ENCODE assay signal across 2 cellular contexts in the genomic region with DNA sequence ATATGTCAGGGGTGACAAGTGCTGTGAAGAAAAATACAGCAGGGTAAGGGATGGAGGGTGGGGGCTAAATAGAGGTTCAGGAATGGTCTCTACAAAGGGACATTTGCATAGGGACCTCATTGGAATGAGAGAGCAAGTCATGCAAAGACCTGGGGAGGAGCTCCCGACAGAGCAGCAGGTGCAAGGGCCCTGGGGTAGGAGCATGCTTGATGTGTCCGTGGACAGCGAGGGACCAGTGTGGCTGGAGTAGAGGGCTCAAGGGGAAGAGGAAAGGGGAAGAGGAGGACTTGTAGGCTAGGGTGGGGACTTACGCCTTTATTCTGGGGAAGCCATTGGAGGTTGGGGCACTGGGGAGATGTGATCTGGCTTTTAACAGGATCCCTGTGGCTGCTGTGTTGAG.
A peak's percentile ranks its signal among the peaks of the same experiment; 100 is the strongest.
TF ChIP-seq lines count a peak whose summit lies in the region.

No MANE protein-coding gene starts in this region.

TF ChIP-seq in HEK293, 187 proteins besides CTCF, POLR2A, EP300 and RAD21:
- TF ChIP-seq, protein P1, sequence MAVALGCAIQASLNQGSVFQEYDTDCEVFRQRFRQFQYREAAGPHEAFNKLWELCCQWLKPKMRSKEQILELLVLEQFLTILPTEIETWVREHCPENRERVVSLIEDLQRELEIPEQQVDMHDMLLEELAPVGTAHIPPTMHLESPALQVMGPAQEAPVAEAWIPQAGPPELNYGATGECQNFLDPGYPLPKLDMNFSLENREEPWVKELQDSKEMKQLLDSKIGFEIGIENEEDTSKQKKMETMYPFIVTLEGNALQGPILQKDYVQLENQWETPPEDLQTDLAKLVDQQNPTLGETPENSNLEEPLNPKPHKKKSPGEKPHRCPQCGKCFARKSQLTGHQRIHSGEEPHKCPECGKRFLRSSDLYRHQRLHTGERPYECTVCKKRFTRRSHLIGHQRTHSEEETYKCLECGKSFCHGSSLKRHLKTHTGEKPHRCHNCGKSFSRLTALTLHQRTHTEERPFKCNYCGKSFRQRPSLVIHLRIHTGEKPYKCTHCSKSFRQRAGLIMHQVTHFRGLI (tag by site-specific recombination; IDR thresholded peaks at IDR 0.05), result no peak
- TF ChIP-seq ZXDB (tag by site-specific recombination; IDR thresholded peaks at IDR 0.05) (no peak), ZBTB17 (tag by site-specific recombination; IDR thresholded peaks at IDR 0.05) (no peak), ZNF350 (tag by site-specific recombination; IDR thresholded peaks at IDR 0.05) (no peak), ZNF623 (tag by site-specific recombination; IDR thresholded peaks at IDR 0.05) (peak; percentile 99)
- TF ChIP-seq, protein P2, sequence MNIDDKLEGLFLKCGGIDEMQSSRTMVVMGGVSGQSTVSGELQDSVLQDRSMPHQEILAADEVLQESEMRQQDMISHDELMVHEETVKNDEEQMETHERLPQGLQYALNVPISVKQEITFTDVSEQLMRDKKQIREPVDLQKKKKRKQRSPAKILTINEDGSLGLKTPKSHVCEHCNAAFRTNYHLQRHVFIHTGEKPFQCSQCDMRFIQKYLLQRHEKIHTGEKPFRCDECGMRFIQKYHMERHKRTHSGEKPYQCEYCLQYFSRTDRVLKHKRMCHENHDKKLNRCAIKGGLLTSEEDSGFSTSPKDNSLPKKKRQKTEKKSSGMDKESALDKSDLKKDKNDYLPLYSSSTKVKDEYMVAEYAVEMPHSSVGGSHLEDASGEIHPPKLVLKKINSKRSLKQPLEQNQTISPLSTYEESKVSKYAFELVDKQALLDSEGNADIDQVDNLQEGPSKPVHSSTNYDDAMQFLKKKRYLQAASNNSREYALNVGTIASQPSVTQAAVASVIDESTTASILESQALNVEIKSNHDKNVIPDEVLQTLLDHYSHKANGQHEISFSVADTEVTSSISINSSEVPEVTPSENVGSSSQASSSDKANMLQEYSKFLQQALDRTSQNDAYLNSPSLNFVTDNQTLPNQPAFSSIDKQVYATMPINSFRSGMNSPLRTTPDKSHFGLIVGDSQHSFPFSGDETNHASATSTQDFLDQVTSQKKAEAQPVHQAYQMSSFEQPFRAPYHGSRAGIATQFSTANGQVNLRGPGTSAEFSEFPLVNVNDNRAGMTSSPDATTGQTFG (tag by site-specific recombination; IDR thresholded peaks at IDR 0.05; ENCODE audit: borderline replicate concordance), result no peak

TF ChIP-seq in H1, 55 proteins besides CTCF, POLR2A, EP300 and RAD21:
- TF ChIP-seq CHD1 (IDR thresholded peaks at IDR 0.05; ENCODE audit: low read depth, low read length), result no peak
- TF ChIP-seq POU5F1 (IDR thresholded peaks at IDR 0.05; ENCODE audit: low read depth, low read length), result no peak
- peak in 1 of 2 experiments; percentile 81; a peak in 1 of 4 replicates for TF ChIP-seq HDAC2 (IDR thresholded peaks at IDR 0.05; ENCODE audit: borderline replicate concordance in 1 of 2, low read depth in 2 of 2, low read length in 2 of 2)
- no peak for TF ChIP-seq CBX5 (IDR thresholded peaks at IDR 0.05; ENCODE audit: low read depth, low read length)
- TF ChIP-seq, protein P3, sequence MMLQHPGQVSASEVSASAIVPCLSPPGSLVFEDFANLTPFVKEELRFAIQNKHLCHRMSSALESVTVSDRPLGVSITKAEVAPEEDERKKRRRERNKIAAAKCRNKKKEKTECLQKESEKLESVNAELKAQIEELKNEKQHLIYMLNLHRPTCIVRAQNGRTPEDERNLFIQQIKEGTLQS (IDR thresholded peaks at IDR 0.05; ENCODE audit: insufficient read depth, low read depth, low read length), result no peak
- TF ChIP-seq KDM1A (IDR thresholded peaks at IDR 0.05; ENCODE audit: borderline replicate concordance, low read length), result peak; percentile 96
